ENCODE assay signal across 15 cellular contexts in genomic region chr11:10117709-10118341, GRCh38.
DNase-seq lines count a peak whose midpoint lies in the region; ATAC-seq and TF ChIP-seq lines count a peak whose summit lies in the region.
"Had no signal": no experiment of that assay in that cellular context is flagged by ENCODE, and none has a peak within 500 bp of the region (broad histone marks: within the 10 kb centered on the region; RNA-seq: fewer than 3 reads in every experiment).

No MANE protein-coding gene starts in this region.

- POLR2A ChIA-PET in activated CD4-positive, alpha-beta memory T cell treated with anti-CD3 and anti-CD28 coated beads, Interleukin-2, amount 10 ng/mL, durations not matched to agents 7 days and 5 days (lab: Charles Lee) = no interaction called here

- H3K36me3 ChIP-seq in heart right ventricle (no peaks in the 10 kb centered on the region), mesendoderm (ENCODE audit: control insufficient read depth, insufficient read depth, low read length) (no peaks in the 10 kb centered on the region)

- CTCF ChIA-PET in activated CD4-positive, alpha-beta memory T cell treated with anti-CD3 and anti-CD28 coated beads, Interleukin-2, amount 10 ng/mL, durations not matched to agents 7 days and 5 days (lab: Charles Lee) = no interaction called here

- no peak overlapping the region for H2BK15ac ChIP-seq in mesendoderm (replicated peaks; ENCODE audit: low read depth)

- 42 to 48% methylated on average over 2 of the region's 2 CpGs for WGBS in heart right ventricle, 2 donors
- no CpG with 5 or more reads among the region's 2 CpGs for WGBS in mesendoderm (ENCODE audit: extremely low coverage, insufficient coverage, low lambda C conversion rate)

- no peak overlapping the region for H3K4me3 Mint-ChIP-seq in activated CD4-positive, alpha-beta memory T cell treated with anti-CD3 and anti-CD28 coated beads, Interleukin-2, amount 10 ng/mL, durations not matched to agents 7 days and 5 days
- H3K4me3 Mint-ChIP-seq: central memory CD8-positive, alpha-beta T cell; stimulated activated memory B cell treated with anti-CD40 and anti-IgM and Interleukin-4, amounts not matched to agents 10 μg/mL and 1 μg/mL and 100 μg/mL, for 72 hours had no signal

- no peaks in the 10 kb centered on the region for H3K27me3 Mint-ChIP-seq in activated CD4-positive, alpha-beta memory T cell treated with anti-CD3 and anti-CD28 coated beads, Interleukin-2, amount 10 ng/mL, durations not matched to agents 7 days and 5 days
- H3K27me3 Mint-ChIP-seq: central memory CD8-positive, alpha-beta T cell; stimulated activated memory B cell treated with anti-CD40 and anti-IgM and Interleukin-4, amounts not matched to agents 10 μg/mL and 1 μg/mL and 100 μg/mL, for 72 hours had no signal

- H3K4me2 ChIP-seq in mesendoderm (ENCODE audit: low read length) = no peak overlapping the region

- no peak overlapping the region for H3K56ac ChIP-seq in mesendoderm (ENCODE audit: low read length)

- H2BK5ac ChIP-seq in mesendoderm (ENCODE audit: low read length) = no peak overlapping the region

- H3K4me3 ChIP-seq in astrocyte of the spinal cord (ENCODE audit: low read depth, low read length) (no peak overlapping the region), heart right ventricle (no peak overlapping the region), mesendoderm (ENCODE audit: low read length) (no peak overlapping the region)

- H3K9ac ChIP-seq in mesendoderm (ENCODE audit: low read length) = no peak overlapping the region

- H3K27ac Mint-ChIP-seq in activated CD4-positive, alpha-beta memory T cell treated with anti-CD3 and anti-CD28 coated beads, Interleukin-2, amount 10 ng/mL, durations not matched to agents 7 days and 5 days = no peak overlapping the region
- H3K27ac Mint-ChIP-seq: stimulated activated memory B cell treated with anti-CD40 and anti-IgM and Interleukin-4, amounts not matched to agents 10 μg/mL and 1 μg/mL and 100 μg/mL, for 72 hours had no signal

- H2BK120ac ChIP-seq in mesendoderm (ENCODE audit: low read depth, low read length) = no peak overlapping the region

- H3K27me3 ChIP-seq in heart right ventricle = no peaks in the 10 kb centered on the region
- no peaks in the 10 kb centered on the region for H3K27me3 ChIP-seq in mesendoderm (ENCODE audit: insufficient read depth, low read length, poor library complexity)

- H3K27ac ChIP-seq in heart right ventricle (peak overlapping the region in 7 of 10 donors; percentile 11 to 56 (median 33)), mesendoderm (ENCODE audit: low read depth, low read length) (no peak overlapping the region)

- peak in 7 of 8 donors; percentile 39 to 65 (median 48) for ATAC-seq in heart right ventricle
- ATAC-seq in sciatic nerve = peak; percentile 79
- ATAC-seq in GM18511 (IDR thresholded peaks at IDR 0.05; ENCODE audit: unreplicated experiment) = no peak
- ATAC-seq: esophagus mucosa; stimulated activated memory B cell treated with anti-CD40 and anti-IgM and Interleukin-4, amounts not matched to agents 10 μg/mL and 1 μg/mL and 100 μg/mL, for 72 hours had no signal

- intact Hi-C loops in heart right ventricle (cut with DNase I) (loop anchor here in 1 of 10 donors (5.0 kb wide), 1 partner anchor 189 kb away; the partner anchor contains the start of gene ADM), sciatic nerve (cut with DNase I) (no loop called here)

- H3K9me3 ChIP-seq in heart right ventricle = peaks cover 0 to 6% (median 0%) of the 10 kb centered on the region in 11 donors

- no peak overlapping the region for H3K23ac ChIP-seq in mesendoderm (ENCODE audit: low read length)

- H4K5ac ChIP-seq in mesendoderm (ENCODE audit: low read length) = no peak overlapping the region

- in situ Hi-C loops in astrocyte of the spinal cord (cut with HindIII; ENCODE audit: low sequenced_read_pairs) = no loop called here

- no peak overlapping the region for H4K8ac ChIP-seq in mesendoderm (ENCODE audit: low read depth, low read length)

- no peak overlapping the region for H3K4ac ChIP-seq in mesendoderm (ENCODE audit: low read depth, low read length)

- no peaks in the 10 kb centered on the region for H3K79me1 ChIP-seq in mesendoderm (ENCODE audit: low read length)

- H3K36me3 Mint-ChIP-seq in activated CD4-positive, alpha-beta memory T cell treated with anti-CD3 and anti-CD28 coated beads, Interleukin-2, amount 10 ng/mL, durations not matched to agents 7 days and 5 days (ENCODE audit: low read depth) = no peaks in the 10 kb centered on the region

- no peak overlapping the region for H3K18ac ChIP-seq in mesendoderm (ENCODE audit: low read length)

- no peak overlapping the region for H2AK5ac ChIP-seq in mesendoderm (ENCODE audit: low read length)

- no peaks in the 10 kb centered on the region for H3K9me3 Mint-ChIP-seq in activated CD4-positive, alpha-beta memory T cell treated with anti-CD3 and anti-CD28 coated beads, Interleukin-2, amount 10 ng/mL, durations not matched to agents 7 days and 5 days

- TF ChIP-seq CTCF in astrocyte of the spinal cord (IDR thresholded peaks at IDR 0.05; ENCODE audit: low read depth, low read length) = no peak
- TF ChIP-seq CTCF in heart right ventricle (IDR thresholded peaks at IDR 0.05) = no peak

- H3K4me1 ChIP-seq in heart right ventricle (peaks cover 0 to 50% (median 40%) of the 10 kb centered on the region in 9 donors), mesendoderm (ENCODE audit: control insufficient read depth, low read depth, low read length) (no peaks in the 10 kb centered on the region)

- H3K4me1 Mint-ChIP-seq in activated CD4-positive, alpha-beta memory T cell treated with anti-CD3 and anti-CD28 coated beads, Interleukin-2, amount 10 ng/mL, durations not matched to agents 7 days and 5 days = peaks cover under 1% of the 10 kb centered on the region
- H3K4me1 Mint-ChIP-seq: central memory CD8-positive, alpha-beta T cell; stimulated activated memory B cell treated with anti-CD40 and anti-IgM and Interleukin-4, amounts not matched to agents 10 μg/mL and 1 μg/mL and 100 μg/mL, for 72 hours had no signal

- no peaks in the 10 kb centered on the region for H3K79me2 ChIP-seq in mesendoderm (ENCODE audit: control insufficient read depth, insufficient read depth, low read length)

- DNase-seq in ELR (ENCODE audit: low read depth) = peak; percentile 37
- DNase-seq in astrocyte of the spinal cord (ENCODE audit: low read depth, low spot score) = peak; percentile 42
- no peak for DNase-seq in heart right ventricle
- DNase-seq in sciatic nerve (ENCODE audit: low spot score) = no peak
- no peak for DNase-seq in activated CD4-positive, alpha-beta T cell treated with anti-CD3 and anti-CD28 coated beads for 4 hours
- DNase-seq in mesendoderm = no peak
- no peak for DNase-seq in activated CD4-positive, alpha-beta memory T cell treated with anti-CD3 and anti-CD28 coated beads, Interleukin-2, amount 10 ng/mL, durations not matched to agents 7 days and 5 days
- DNase-seq: activated CD4-positive, alpha-beta T cell treated with anti-CD3 and anti-CD28 coated beads for 48 hours; GDM1; left cardiac atrium; T-helper 1 cell had no signal

Comparison
In these comparisons a context has a peak if more than half of its experiments do, and no peak if none do; other contexts are left out.
1. DNase-seq: peak in ELR (single experiment) and astrocyte of the spinal cord (single experiment); none in heart right ventricle (0 of 2), sciatic nerve (single experiment), activated CD4-positive, alpha-beta T cell treated with anti-CD3 and anti-CD28 coated beads for 4 hours (0 of 2), mesendoderm (single experiment) and activated CD4-positive, alpha-beta memory T cell treated with anti-CD3 and anti-CD28 coated beads, Interleukin-2, amount 10 ng/mL, durations not matched to agents 7 days and 5 days (single experiment).